11 cellular contexts compared by ENCODE assay signal in the genomic region with DNA sequence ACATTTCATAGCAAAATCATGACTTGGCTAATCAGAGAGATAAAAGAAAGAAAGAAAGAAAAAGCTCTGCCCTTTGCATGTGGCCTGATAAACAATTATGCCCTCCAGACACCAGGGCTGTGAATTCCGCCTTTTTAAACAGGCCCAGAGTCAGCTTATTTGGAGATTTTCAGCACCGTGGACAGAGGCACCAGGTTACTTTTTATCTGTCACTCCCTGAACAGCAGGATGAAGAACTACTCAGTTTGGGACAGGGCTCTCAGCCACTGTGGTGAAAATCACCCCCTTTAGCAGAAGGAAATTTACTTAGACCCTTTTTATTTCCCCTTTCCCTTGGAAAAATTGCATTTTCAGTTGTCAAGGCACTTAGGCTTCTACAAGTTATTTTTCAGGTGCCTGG.
A peak's percentile ranks its signal among the peaks of the same experiment; 100 is the strongest.
DNase-seq lines count a peak whose midpoint lies in the region; ATAC-seq and TF ChIP-seq lines count a peak whose summit lies in the region.
"Had no signal": no experiment of that assay in that cellular context is flagged by ENCODE, and none has a peak within 500 bp of the region (broad histone marks: within the 10 kb centered on the region; RNA-seq: fewer than 3 reads in every experiment).

No MANE protein-coding gene starts in this region.

- H3K27me3 ChIP-seq in PC-3 (ENCODE audit: low read length) = no peaks in the 10 kb centered on the region
- H3K27me3 ChIP-seq: neutrophil had no signal

- ATAC-seq in PC-3 = no peak
- no peak for ATAC-seq in GM18873 (IDR thresholded peaks at IDR 0.05; ENCODE audit: low FRiP score, unreplicated experiment)
- ATAC-seq: activated naive CD4-positive, alpha-beta T cell treated with anti-CD3 and anti-CD28 coated beads, Interleukin-2, amount 50 U/mL, for 72 hours had no signal

- no peak overlapping the region for H3K4me3 ChIP-seq in PC-3 (ENCODE audit: low read length)
- H3K4me3 ChIP-seq in skeletal muscle cell (ENCODE audit: low read depth, low read length) = no peak overlapping the region

- peak; percentile 15 for DNase-seq in activated CD4-positive, alpha-beta memory T cell treated with anti-CD3 and anti-CD28 coated beads for 36 hours
- DNase-seq in activated CD4-positive, alpha-beta memory T cell treated with anti-CD3 and anti-CD28 coated beads, Interleukin-2, amount 10 ng/mL, durations not matched to agents 7 days and 5 days = no peak
- DNase-seq in PC-3 = peak; percentile 23
- DNase-seq in endothelial cell (ENCODE audit: low spot score) = peak; percentile 66
- peak; percentile 0 for DNase-seq in skeletal muscle cell (ENCODE audit: low read depth)
- DNase-seq in cardiac septum (ENCODE audit: low spot score) = no peak
- DNase-seq in NCI-H1048 (lab: John Stamatoyannopoulos, UW) = no peak

- H2AFZ ChIP-seq in PC-3 (ENCODE audit: low read length) = no peak overlapping the region

- no peak overlapping the region for H3K27ac Mint-ChIP-seq in activated CD4-positive, alpha-beta memory T cell treated with anti-CD3 and anti-CD28 coated beads for 36 hours
- H3K27ac Mint-ChIP-seq in activated CD4-positive, alpha-beta memory T cell treated with anti-CD3 and anti-CD28 coated beads, Interleukin-2, amount 10 ng/mL, durations not matched to agents 7 days and 5 days = no peak overlapping the region
- no peak overlapping the region for H3K27ac Mint-ChIP-seq in endothelial cell (ENCODE audit: unreplicated experiment)
- H3K27ac Mint-ChIP-seq: activated naive CD4-positive, alpha-beta T cell treated with anti-CD3 and anti-CD28 coated beads, Interleukin-2, amount 50 U/mL, for 72 hours had no signal

- H3K4me1 Mint-ChIP-seq in activated CD4-positive, alpha-beta memory T cell treated with anti-CD3 and anti-CD28 coated beads for 36 hours (ENCODE audit: low read depth) = no peaks in the 10 kb centered on the region
- H3K4me1 Mint-ChIP-seq in activated CD4-positive, alpha-beta memory T cell treated with anti-CD3 and anti-CD28 coated beads, Interleukin-2, amount 10 ng/mL, durations not matched to agents 7 days and 5 days = no peaks in the 10 kb centered on the region
- no peaks in the 10 kb centered on the region for H3K4me1 Mint-ChIP-seq in endothelial cell (ENCODE audit: unreplicated experiment)

- no peaks in the 10 kb centered on the region for H3K9me2 ChIP-seq in PC-3 (replicated peaks; ENCODE audit: low read length)

- H3K79me2 ChIP-seq in PC-3 (ENCODE audit: low read length) = no peaks in the 10 kb centered on the region

- no peak overlapping the region for H3K9ac ChIP-seq in PC-3 (ENCODE audit: low read length)
- H3K9ac ChIP-seq: KMS-11 had no signal

- no peaks in the 10 kb centered on the region for H3F3A ChIP-seq in PC-3 (ENCODE audit: low read length, unreplicated experiment)

- TF ChIP-seq CTCF in PC-3 (conservative IDR thresholded peaks at IDR 0.05; ENCODE audit: low read depth, low read length) (no peak), endothelial cell (IDR thresholded peaks at IDR 0.05; ENCODE audit: unreplicated experiment) (no peak)

- BruUV-seq in PC-3 (replicated peaks; lab: Mats Ljungman, UMichigan) = no TSS peak

- no peak overlapping the region for H3K4me2 ChIP-seq in PC-3 (ENCODE audit: low read length)
- H3K4me2 ChIP-seq: KMS-11 had no signal

- intact Hi-C loops in activated CD4-positive, alpha-beta memory T cell treated with anti-CD3 and anti-CD28 coated beads for 36 hours (cut with micrococcal nuclease) = no loop called here
- intact Hi-C loops in PC-3 (cut with micrococcal nuclease) = no loop called here
- intact Hi-C loops in cardiac septum (cut with DNase I) = no loop called here

- H3K27ac ChIP-seq in PC-3 (ENCODE audit: low read length) = no peak overlapping the region
- H3K27ac ChIP-seq: KMS-11, neutrophil had no signal

- no peaks in the 10 kb centered on the region for H3K27me3 Mint-ChIP-seq in activated CD4-positive, alpha-beta memory T cell treated with anti-CD3 and anti-CD28 coated beads for 36 hours
- H3K27me3 Mint-ChIP-seq in activated CD4-positive, alpha-beta memory T cell treated with anti-CD3 and anti-CD28 coated beads, Interleukin-2, amount 10 ng/mL, durations not matched to agents 7 days and 5 days = no peaks in the 10 kb centered on the region
- peaks cover 4% of the 10 kb centered on the region for H3K27me3 Mint-ChIP-seq in endothelial cell (ENCODE audit: unreplicated experiment)

- CTCF ChIA-PET in activated CD4-positive, alpha-beta memory T cell treated with anti-CD3 and anti-CD28 coated beads for 36 hours (lab: Charles Lee) = no interaction called here
- CTCF ChIA-PET in activated CD4-positive, alpha-beta memory T cell treated with anti-CD3 and anti-CD28 coated beads, Interleukin-2, amount 10 ng/mL, durations not matched to agents 7 days and 5 days (lab: Charles Lee) = no interaction called here
- CTCF ChIA-PET in PC-3 (lab: Charles Lee) = no interaction called here

- no peaks in the 10 kb centered on the region for H3K36me3 Mint-ChIP-seq in activated CD4-positive, alpha-beta memory T cell treated with anti-CD3 and anti-CD28 coated beads for 36 hours
- H3K36me3 Mint-ChIP-seq in activated CD4-positive, alpha-beta memory T cell treated with anti-CD3 and anti-CD28 coated beads, Interleukin-2, amount 10 ng/mL, durations not matched to agents 7 days and 5 days (ENCODE audit: low read depth) = no peaks in the 10 kb centered on the region
- no peaks in the 10 kb centered on the region for H3K36me3 Mint-ChIP-seq in endothelial cell (ENCODE audit: low read depth, unreplicated experiment)
- H3K36me3 Mint-ChIP-seq: activated naive CD4-positive, alpha-beta T cell treated with anti-CD3 and anti-CD28 coated beads, Interleukin-2, amount 50 U/mL, for 72 hours had no signal

- no peaks in the 10 kb centered on the region for H3K4me1 ChIP-seq in PC-3 (ENCODE audit: insufficient read depth, low read length)

- no peak overlapping the region for H3K4me3 Mint-ChIP-seq in activated CD4-positive, alpha-beta memory T cell treated with anti-CD3 and anti-CD28 coated beads for 36 hours
- no peak overlapping the region for H3K4me3 Mint-ChIP-seq in activated CD4-positive, alpha-beta memory T cell treated with anti-CD3 and anti-CD28 coated beads, Interleukin-2, amount 10 ng/mL, durations not matched to agents 7 days and 5 days
- no peak overlapping the region for H3K4me3 Mint-ChIP-seq in endothelial cell (ENCODE audit: unreplicated experiment)

- H4K20me1 ChIP-seq in PC-3 (ENCODE audit: low read length) = no peaks in the 10 kb centered on the region

- H3K36me3 ChIP-seq in PC-3 (ENCODE audit: low read depth, low read length) = no peaks in the 10 kb centered on the region
- H3K36me3 ChIP-seq: neutrophil had no signal

- no peaks in the 10 kb centered on the region for H3K9me3 Mint-ChIP-seq in activated CD4-positive, alpha-beta memory T cell treated with anti-CD3 and anti-CD28 coated beads for 36 hours
- peaks cover 6% of the 10 kb centered on the region for H3K9me3 Mint-ChIP-seq in activated CD4-positive, alpha-beta memory T cell treated with anti-CD3 and anti-CD28 coated beads, Interleukin-2, amount 10 ng/mL, durations not matched to agents 7 days and 5 days
- no peaks in the 10 kb centered on the region for H3K9me3 Mint-ChIP-seq in endothelial cell (ENCODE audit: unreplicated experiment)

- POLR2A ChIA-PET in activated CD4-positive, alpha-beta memory T cell treated with anti-CD3 and anti-CD28 coated beads for 36 hours (lab: Charles Lee) = no interaction called here
- POLR2A ChIA-PET in activated CD4-positive, alpha-beta memory T cell treated with anti-CD3 and anti-CD28 coated beads, Interleukin-2, amount 10 ng/mL, durations not matched to agents 7 days and 5 days (lab: Charles Lee) = interaction anchor here (0.5 kb wide), 1 partner anchor 647 kb away, joined by 3 read pairs; no protein-coding TSS in a partner anchor
- POLR2A ChIA-PET in PC-3 (lab: Charles Lee; ENCODE audit: unreplicated experiment) = no interaction called here

- no peaks in the 10 kb centered on the region for H3K9me3 ChIP-seq in PC-3 (ENCODE audit: low read length)
- H3K9me3 ChIP-seq: neutrophil had no signal

Comparison
In these comparisons a context has a peak if more than half of its experiments do, and no peak if none do; other contexts are left out.
1. DNase-seq: peak in activated CD4-positive, alpha-beta memory T cell treated with anti-CD3 and anti-CD28 coated beads for 36 hours (single experiment), PC-3 (single experiment), endothelial cell (single experiment) and skeletal muscle cell (single experiment); none in activated CD4-positive, alpha-beta memory T cell treated with anti-CD3 and anti-CD28 coated beads, Interleukin-2, amount 10 ng/mL, durations not matched to agents 7 days and 5 days (single experiment), cardiac septum (single experiment) and NCI-H1048 (single experiment).